23 cellular contexts compared by ENCODE assay signal in the genomic region with DNA sequence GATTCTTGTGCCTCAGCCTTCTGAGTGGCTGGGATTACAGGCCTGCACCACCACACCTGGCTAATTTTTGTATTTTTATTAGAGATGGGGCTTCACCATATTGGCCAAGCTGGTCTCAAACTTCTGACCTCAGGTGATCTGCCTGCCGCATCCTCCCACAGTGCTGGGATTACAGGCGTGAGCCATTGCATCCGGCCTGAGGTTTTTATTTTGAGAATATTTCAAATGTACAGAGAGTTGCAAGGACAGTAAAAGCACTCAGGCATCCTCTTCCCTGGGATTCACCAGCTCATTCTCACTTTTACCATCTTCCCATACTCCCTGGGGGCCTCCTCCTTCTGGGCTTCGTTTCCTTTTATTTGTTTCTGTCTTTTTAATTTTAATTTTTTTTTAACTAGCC. TPM values are rescaled to one million over a fixed set of nuclear protein-coding genes. Genes with fewer than 3 reads are reported as not detected.
DNase-seq lines count a peak whose midpoint lies in the region; ATAC-seq and TF ChIP-seq lines count a peak whose summit lies in the region.
"Had no signal": no experiment of that assay in that cellular context is flagged by ENCODE, and none has a peak within 500 bp of the region (broad histone marks: within the 10 kb centered on the region; RNA-seq: fewer than 3 reads in every experiment).

No MANE protein-coding gene starts in this region.

- H3K23ac ChIP-seq in IMR-90 (ENCODE audit: low read depth, low read length) (no peak overlapping the region), trophoblast cell (ENCODE audit: low read length) (no peak overlapping the region)

- H2AK5ac ChIP-seq in IMR-90 (ENCODE audit: low read depth, low read length), result no peak overlapping the region
- H2AK5ac ChIP-seq in trophoblast cell (ENCODE audit: low read length), result no peak overlapping the region

- no peak overlapping the region for H3K4me3 ChIP-seq in IMR-90 (ENCODE audit: insufficient read depth, low read depth, low read length)
- H3K4me3 ChIP-seq in trophoblast cell (ENCODE audit: low read depth, low read length), result no peak overlapping the region
- H3K4me3 ChIP-seq in PC-9, result no peak overlapping the region
- H3K4me3 ChIP-seq: esophagus muscularis mucosa, lung, MG63, psoas muscle had no signal

- no CpG with 5 or more reads among the region's 4 CpGs for WGBS in IMR-90 (ENCODE audit: extremely low coverage in 2 of 2, insufficient read length in 1 of 2), 2 experiments
- no CpG with 5 or more reads among the region's 4 CpGs for WGBS in trophoblast cell (ENCODE audit: extremely low coverage, insufficient coverage, insufficient read length)

- H3K14ac ChIP-seq in IMR-90 (replicated peaks; ENCODE audit: low read depth, low read length), result no peak overlapping the region
- H3K14ac ChIP-seq in trophoblast cell (ENCODE audit: low read length), result no peak overlapping the region

- H3K4me2 ChIP-seq in IMR-90 (ENCODE audit: low read depth, low read length) (no peak overlapping the region), trophoblast cell (ENCODE audit: low read length) (no peak overlapping the region), PC-9 (no peak overlapping the region)

- H4K91ac ChIP-seq in IMR-90 (ENCODE audit: insufficient read depth, low read depth, low read length) (no peak overlapping the region), trophoblast cell (ENCODE audit: low read depth, low read length) (no peak overlapping the region)

- peaks cover 46% of the 10 kb centered on the region for H3K4me1 Mint-ChIP-seq in activated CD4-positive, alpha-beta T cell treated with anti-CD3 and anti-CD28 coated beads, Interleukin-2, amount 10 ng/mL, durations not matched to agents 24 days and 14 days
- peaks cover 58 to 68% of the 10 kb centered on the region in 2 donors for H3K4me1 Mint-ChIP-seq in effector memory CD8-positive, alpha-beta T cell (ENCODE audit: low read depth in 2 of 2)
- peaks cover 43% of the 10 kb centered on the region for H3K4me1 Mint-ChIP-seq in endothelial cell (ENCODE audit: unreplicated experiment)

- H4K5ac ChIP-seq in IMR-90 (ENCODE audit: low read depth, low read length), result no peak overlapping the region

- H3K27me3 ChIP-seq in IMR-90 (ENCODE audit: control insufficient read depth, insufficient read depth, low read length) (no peaks in the 10 kb centered on the region), trophoblast cell (ENCODE audit: insufficient read depth, low read length) (no peaks in the 10 kb centered on the region), PC-9 (ENCODE audit: insufficient read depth, low read depth) (no peaks in the 10 kb centered on the region)
- H3K27me3 ChIP-seq: esophagus muscularis mucosa, MG63 had no signal

- H2BK5ac ChIP-seq in IMR-90 (ENCODE audit: low read depth, low read length, poor library complexity, severe bottlenecking), result peak overlapping the region; percentile 22
- H2BK5ac ChIP-seq in trophoblast cell (ENCODE audit: low read depth, low read length, poor library complexity), result no peak overlapping the region

- no peak overlapping the region for H4K12ac ChIP-seq in trophoblast cell (ENCODE audit: low read depth, low read length)

- POLR2A ChIA-PET in IMR-90 (lab: Charles Lee; ENCODE audit: unreplicated experiment) (no interaction called here), PC-9 (lab: Charles Lee; ENCODE audit: unreplicated experiment) (no interaction called here)

- CTCF ChIA-PET in IMR-90 (lab: Yijun Ruan, JAX) (interaction anchor here (0.7 to 1.0 kb wide), 2 partner anchors 22 to 54 kb away, joined by 3 read pairs; no protein-coding TSS in a partner anchor), PC-9 (lab: Charles Lee) (no interaction called here)

- H3K36me3 ChIP-seq in IMR-90 (ENCODE audit: control insufficient read depth, insufficient read depth, low read length), result peaks cover 31% of the 10 kb centered on the region
- peaks cover 24 to 38% of the 10 kb centered on the region in 2 experiments for H3K36me3 ChIP-seq in trophoblast cell (ENCODE audit: control insufficient read depth in 1 of 2, insufficient read depth in 2 of 2, low read length in 2 of 2)
- 0 out of 2 replicates have a peak, but pooled peaks cover under 1% of the 10 kb centered on the region for H3K36me3 ChIP-seq in PC-9 (ENCODE audit: low read depth)

- no peak overlapping the region for H2BK15ac ChIP-seq in IMR-90 (ENCODE audit: low read depth, low read length)

- peaks cover 3 to 77% of the 10 kb centered on the region in 2 experiments; a peak in 3 of 4 replicates for H3K79me1 ChIP-seq in IMR-90 (ENCODE audit: low read depth in 1 of 2, low read length in 2 of 2)
- H3K79me1 ChIP-seq in trophoblast cell (ENCODE audit: low read length), result no peaks in the 10 kb centered on the region

- H3K9ac ChIP-seq in IMR-90 (ENCODE audit: low read depth, low read length) (no peak overlapping the region), trophoblast cell (ENCODE audit: low read length) (no peak overlapping the region)

- H3K9me1 ChIP-seq in IMR-90 (ENCODE audit: insufficient read depth, low read length), result peaks cover 55% of the 10 kb centered on the region

- H4K20me1 ChIP-seq in IMR-90 (ENCODE audit: insufficient read depth, low read length) (peaks cover 88% of the 10 kb centered on the region), PC-9 (ENCODE audit: insufficient read depth) (peaks cover 51% of the 10 kb centered on the region)

- peaks cover 33% of the 10 kb centered on the region for H3K36me3 Mint-ChIP-seq in activated CD4-positive, alpha-beta T cell treated with anti-CD3 and anti-CD28 coated beads, Interleukin-2, amount 10 ng/mL, durations not matched to agents 24 days and 14 days (ENCODE audit: low read depth)
- peaks cover 52% of the 10 kb centered on the region for H3K36me3 Mint-ChIP-seq in effector memory CD8-positive, alpha-beta T cell (ENCODE audit: insufficient read depth)
- peaks cover 27% of the 10 kb centered on the region for H3K36me3 Mint-ChIP-seq in endothelial cell (ENCODE audit: low read depth, unreplicated experiment)

- H3K9me2 ChIP-seq in PC-9 (ENCODE audit: insufficient read depth), result no peaks in the 10 kb centered on the region

- in situ Hi-C loops in IMR-90 (cut with MboI; ENCODE audit: low sequenced_read_pairs), result no loop called here

- TF ChIP-seq CTCF in IMR-90 (conservative IDR thresholded peaks at IDR 0.05; ENCODE audit: low read depth, low read length) (no peak), endothelial cell (IDR thresholded peaks at IDR 0.05; ENCODE audit: unreplicated experiment) (no peak), PC-9 (conservative IDR thresholded peaks at IDR 0.05) (no peak)

- H2AFZ ChIP-seq in IMR-90 (replicated peaks; ENCODE audit: low read length, poor library complexity) (no peak overlapping the region), trophoblast cell (ENCODE audit: insufficient read depth, low read length, poor library complexity) (no peak overlapping the region), PC-9 (no peak overlapping the region)

- no peak overlapping the region for H3K4ac ChIP-seq in IMR-90 (ENCODE audit: low read depth, low read length)
- H3K4ac ChIP-seq in trophoblast cell (ENCODE audit: low read depth, low read length), result peak overlapping the region; percentile 26

- no peak for TF ChIP-seq RAD21 in IMR-90 (IDR thresholded peaks at IDR 0.05; ENCODE audit: low read length)

- no peak overlapping the region for H2BK20ac ChIP-seq in IMR-90 (ENCODE audit: low read depth, low read length)

- H3K18ac ChIP-seq in IMR-90 (ENCODE audit: low read depth, low read length) (no peak overlapping the region), trophoblast cell (ENCODE audit: low read length) (no peak overlapping the region)

- H3K4me1 ChIP-seq in IMR-90 (ENCODE audit: control insufficient read depth, insufficient read depth, low read length) (peaks cover 37% of the 10 kb centered on the region), trophoblast cell (ENCODE audit: control insufficient read depth in 1 of 2, insufficient read depth in 2 of 2, low read length in 2 of 2) (peaks cover 6 to 12% of the 10 kb centered on the region in 2 experiments), PC-9 (replicated peaks; ENCODE audit: insufficient read depth) (no peaks in the 10 kb centered on the region)

- intact Hi-C loops in activated CD4-positive, alpha-beta T cell treated with anti-CD3 and anti-CD28 coated beads, Interleukin-2, amount 10 ng/mL, durations not matched to agents 24 days and 14 days (cut with micrococcal nuclease), result no loop called here
- intact Hi-C loops in IMR-90 (cut with micrococcal nuclease) (no loop called here), PC-9 (cut with micrococcal nuclease; ENCODE audit: unreplicated experiment) (no loop called here)

- H2BK12ac ChIP-seq in trophoblast cell (ENCODE audit: low read length), result no peak overlapping the region

- H3K56ac ChIP-seq in IMR-90 (ENCODE audit: extremely low read depth, insufficient read depth, low read length), result no peak overlapping the region

- no peak overlapping the region for H2AK9ac ChIP-seq in IMR-90 (replicated peaks; ENCODE audit: low read depth, low read length, poor library complexity)

- peaks cover 15% of the 10 kb centered on the region for H3K79me2 ChIP-seq in trophoblast cell (ENCODE audit: control insufficient read depth, insufficient read depth, low read length, poor library complexity)
- H3K79me2 ChIP-seq in PC-9 (ENCODE audit: low read depth), result peaks cover 92% of the 10 kb centered on the region

- ATAC-seq in IMR-90 (ENCODE audit: low read depth), result no peak
- ATAC-seq in effector memory CD8-positive, alpha-beta T cell (replicated peaks), result no peak
- ATAC-seq: naive thymus-derived CD4-positive, alpha-beta T cell; psoas muscle; Right ventricle myocardium inferior; WTC11 had no signal

- no peak overlapping the region for H2BK120ac ChIP-seq in IMR-90 (ENCODE audit: low read depth, low read length)
- no peak overlapping the region for H2BK120ac ChIP-seq in trophoblast cell (ENCODE audit: insufficient read depth, low read length, poor library complexity)

- no peak for TF ChIP-seq POLR2A in IMR-90 (IDR thresholded peaks at IDR 0.05; ENCODE audit: low read depth, low read length)

- H3K9me3 Mint-ChIP-seq in activated CD4-positive, alpha-beta T cell treated with anti-CD3 and anti-CD28 coated beads, Interleukin-2, amount 10 ng/mL, durations not matched to agents 24 days and 14 days, result no peaks in the 10 kb centered on the region
- no peaks in the 10 kb centered on the region for H3K9me3 Mint-ChIP-seq in effector memory CD8-positive, alpha-beta T cell
- H3K9me3 Mint-ChIP-seq in endothelial cell (ENCODE audit: unreplicated experiment), result no peaks in the 10 kb centered on the region
- H3K9me3 Mint-ChIP-seq: brain; T-helper 1 cell treated with Interleukin-12 subunit alpha and Interleukin-12 subunit beta and Interleukin-4 antibody, amounts not matched to agents 30 μg/mL and 1 μg/mL, for 36 hours; type B pancreatic cell; WTC11 had no signal

- peak overlapping the region; percentile 54 for H3K27ac Mint-ChIP-seq in activated CD4-positive, alpha-beta T cell treated with anti-CD3 and anti-CD28 coated beads, Interleukin-2, amount 10 ng/mL, durations not matched to agents 24 days and 14 days
- H3K27ac Mint-ChIP-seq in effector memory CD8-positive, alpha-beta T cell, result peak overlapping the region; percentile 92 to 94
- H3K27ac Mint-ChIP-seq in endothelial cell (ENCODE audit: unreplicated experiment), result no peak overlapping the region
- H3K27ac Mint-ChIP-seq: WTC11 had no signal

- BruUV-seq in IMR-90 (replicated peaks; lab: Mats Ljungman, UMichigan) (no TSS peak), PC-9 (replicated peaks; lab: Mats Ljungman, UMichigan) (no TSS peak)

- no peak overlapping the region for H4K8ac ChIP-seq in IMR-90 (ENCODE audit: low read depth in 2 of 2, low read length in 2 of 2)
- H4K8ac ChIP-seq in trophoblast cell (ENCODE audit: low read depth, low read length), result no peak overlapping the region

- dilution Hi-C loops in IMR-90 (cut with HindIII; ENCODE audit: low sequenced_read_pairs, unreplicated experiment), result no loop called here

- H3K4me3 Mint-ChIP-seq in activated CD4-positive, alpha-beta T cell treated with anti-CD3 and anti-CD28 coated beads, Interleukin-2, amount 10 ng/mL, durations not matched to agents 24 days and 14 days, result no peak overlapping the region
- H3K4me3 Mint-ChIP-seq in effector memory CD8-positive, alpha-beta T cell, result peak overlapping the region; percentile 65
- H3K4me3 Mint-ChIP-seq in endothelial cell (ENCODE audit: unreplicated experiment), result no peak overlapping the region
- H3K4me3 Mint-ChIP-seq: brain; T-helper 1 cell treated with Interleukin-12 subunit alpha and Interleukin-12 subunit beta and Interleukin-4 antibody, amounts not matched to agents 30 μg/mL and 1 μg/mL, for 36 hours; type B pancreatic cell; WTC11 had no signal

- no peak for DNase-seq in activated CD4-positive, alpha-beta T cell treated with anti-CD3 and anti-CD28 coated beads, Interleukin-2, amount 10 ng/mL, durations not matched to agents 24 days and 14 days
- no peak for DNase-seq in activated CD4-positive, alpha-beta T cell treated with anti-CD3 and anti-CD28 coated beads for 4 hours
- DNase-seq in IMR-90 (no peak), trophoblast cell (no peak), endothelial cell (ENCODE audit: low spot score) (no peak), PC-9 (no peak), germinal center (ENCODE audit: low spot score) (no peak)
- no peak for DNase-seq in effector memory CD8-positive, alpha-beta T cell
- DNase-seq: activated naive CD4-positive, alpha-beta T cell treated with Interleukin-2 at 50 U/mL for 16 hours; DND-41; MG63; naive thymus-derived CD4-positive, alpha-beta T cell; NCI-H187 treated with DMSO at 0.1 percent for 48 hours; NCI-H446; psoas muscle; stimulated activated CD4-positive, alpha-beta T cell treated with anti-CD3 and anti-CD28 coated beads, Interleukin-12 subunit alpha, Interleukin-12 subunit beta, amount 100 ng/mL, for 4 hours had no signal

- H3K9me3 ChIP-seq in IMR-90 (ENCODE audit: control insufficient read depth, insufficient read depth, low read length) (no peaks in the 10 kb centered on the region), trophoblast cell (ENCODE audit: insufficient read depth, low read depth, low read length) (no peaks in the 10 kb centered on the region), PC-9 (ENCODE audit: insufficient read depth, low read depth) (no peaks in the 10 kb centered on the region)
- H3K9me3 ChIP-seq: esophagus muscularis mucosa, MG63, psoas muscle had no signal

- H3K27ac ChIP-seq in IMR-90 (ENCODE audit: insufficient read depth, low read length) (peak overlapping the region; percentile 50; the same call in 1 of the 2 replicates), trophoblast cell (ENCODE audit: low read depth, low read length) (no peak overlapping the region), PC-9 (no peak overlapping the region)
- H3K27ac ChIP-seq: psoas muscle had no signal

- no peaks in the 10 kb centered on the region for H3K27me3 Mint-ChIP-seq in activated CD4-positive, alpha-beta T cell treated with anti-CD3 and anti-CD28 coated beads, Interleukin-2, amount 10 ng/mL, durations not matched to agents 24 days and 14 days
- H3K27me3 Mint-ChIP-seq in effector memory CD8-positive, alpha-beta T cell, result no peaks in the 10 kb centered on the region
- peaks cover 9% of the 10 kb centered on the region for H3K27me3 Mint-ChIP-seq in endothelial cell (ENCODE audit: unreplicated experiment)
- H3K27me3 Mint-ChIP-seq: brain; naive thymus-derived CD4-positive, alpha-beta T cell; type B pancreatic cell had no signal

- H3F3A ChIP-seq in PC-9 (ENCODE audit: insufficient read depth, low read depth), result no peaks in the 10 kb centered on the region

RNA-seq across cellular contexts. Expression of gene MED15, which starts 12.1 kb away (rescaled TPM):
- total RNA-seq in activated CD4-positive, alpha-beta T cell treated with anti-CD3 and anti-CD28 coated beads, Interleukin-2, amount 10 ng/mL, durations not matched to agents 24 days and 14 days, result 113 and 117 TPM in 2 replicates
- total RNA-seq in IMR-90 (2012; rRNA removed) (19.0 and 22.8 TPM in 2 replicates), endothelial cell (ENCODE audit: unreplicated experiment) (165 TPM), PC-9 (2021) (82.0 and 87.9 TPM in 2 replicates)
- polyA plus RNA-seq in IMR-90 (2012; rRNA removed), result 68.8 and 71.5 TPM in 2 replicates
- polyA plus RNA-seq in IMR-90 (2012; cell fraction: cytosol; rRNA removed), result 43.1 and 81.0 TPM in 2 replicates
- 269 and 514 TPM in 2 replicates for polyA plus RNA-seq in IMR-90 (2012; cell fraction: nucleus; rRNA removed; ENCODE audit: low replicate concordance)
- polyA plus RNA-seq in trophoblast cell (2013), result 85.5 and 85.6 TPM in 2 replicates

RNA-seq across cellular contexts. Expression of gene KLHL22, which starts 24.0 kb away (rescaled TPM):
- total RNA-seq in activated CD4-positive, alpha-beta T cell treated with anti-CD3 and anti-CD28 coated beads, Interleukin-2, amount 10 ng/mL, durations not matched to agents 24 days and 14 days, result 16.9 and 17.7 TPM in 2 replicates
- 25.8 and 27.1 TPM in 2 replicates for total RNA-seq in IMR-90 (2012; rRNA removed)
- polyA plus RNA-seq in IMR-90 (2012; rRNA removed), result 28.7 and 30.1 TPM in 2 replicates
- 14.3 and 46.6 TPM in 2 replicates for polyA plus RNA-seq in IMR-90 (2012; cell fraction: cytosol; rRNA removed)
- 70.3 and 122 TPM in 2 replicates for polyA plus RNA-seq in IMR-90 (2012; cell fraction: nucleus; rRNA removed; ENCODE audit: low replicate concordance)
- polyA plus RNA-seq in trophoblast cell (2013), result 9.3 and 10.9 TPM in 2 replicates
- 19.4 TPM for total RNA-seq in endothelial cell (ENCODE audit: unreplicated experiment)
- 17.7 and 20.0 TPM in 2 replicates for total RNA-seq in PC-9 (2021)

Comparison
In these comparisons a context has a peak if more than half of its experiments do, and no peak if none do; other contexts are left out.
1. H3K4me3 Mint-ChIP-seq: peak in effector memory CD8-positive, alpha-beta T cell (2 of 2); none in activated CD4-positive, alpha-beta T cell treated with anti-CD3 and anti-CD28 coated beads, Interleukin-2, amount 10 ng/mL, durations not matched to agents 24 days and 14 days (single experiment) and endothelial cell (single experiment).